In the genomic region with DNA sequence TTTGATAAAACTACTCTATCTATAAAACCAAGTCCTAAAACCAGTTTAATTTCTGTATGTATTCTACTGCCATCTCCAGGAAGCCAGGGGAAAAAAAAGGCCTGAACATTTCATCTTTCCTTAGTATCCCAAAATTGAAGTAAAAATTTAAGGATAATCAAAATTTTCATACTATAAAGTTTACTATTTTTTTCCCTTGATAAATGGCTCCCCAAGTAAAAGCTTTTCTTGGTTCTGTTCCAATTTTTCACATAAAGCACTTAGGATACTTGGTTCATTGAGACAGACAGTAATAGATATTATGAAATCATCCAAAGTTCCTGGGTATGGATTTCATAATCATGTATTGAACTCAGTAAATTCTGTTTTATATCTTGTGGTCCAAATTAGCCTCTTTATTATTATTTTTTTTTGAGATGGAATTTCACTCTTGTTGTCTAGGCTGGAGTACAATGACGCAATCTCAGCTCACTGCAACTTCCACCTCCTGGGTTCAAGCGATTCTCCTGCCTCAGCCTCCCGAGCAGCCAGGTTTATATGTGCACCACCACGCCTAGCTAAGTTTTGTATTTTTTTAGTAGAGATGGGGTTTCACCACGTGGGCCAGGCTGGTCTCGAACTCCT, we compare ENCODE assay signal across 9 cellular contexts. TPM values are rescaled to one million over a fixed set of nuclear protein-coding genes. Genes with fewer than 3 reads are reported as not detected.
DNase-seq lines count a peak whose midpoint lies in the region; ATAC-seq, FAIRE-seq and TF ChIP-seq lines count a peak whose summit lies in the region.
"Had no signal": no experiment of that assay in that cellular context is flagged by ENCODE, and none has a peak within 500 bp of the region (broad histone marks: within the 10 kb centered on the region; RNA-seq: fewer than 3 reads in every experiment).

No MANE protein-coding gene starts in this region.

- TF ChIP-seq POLR2A in transverse colon (IDR thresholded peaks at IDR 0.05): no peak
- no peak for TF ChIP-seq POLR2A in H54 (IDR thresholded peaks at IDR 0.05; ENCODE audit: low read depth, low read length)

- no peaks in the 10 kb centered on the region for H3K27me3 ChIP-seq in SK-N-SH (ENCODE audit: insufficient read depth)
- H3K27me3 ChIP-seq in hepatocyte: no peaks in the 10 kb centered on the region
- H3K27me3 ChIP-seq in transverse colon: no peaks in the 10 kb centered on the region

- POLR2A ChIA-PET in SK-N-SH (lab: Yijun Ruan, JAX): no interaction called here

- no peak overlapping the region for H3K4me3 ChIP-seq in SK-N-SH (ENCODE audit: low read depth in 2 of 2, low read length in 1 of 2)
- no peak overlapping the region for H3K4me3 ChIP-seq in hepatocyte
- H3K4me3 ChIP-seq in transverse colon: no peak overlapping the region

- TF ChIP-seq EP300 in SK-N-SH (IDR thresholded peaks at IDR 0.05; ENCODE audit: borderline replicate concordance in 1 of 2, low read depth in 1 of 2, low read length in 1 of 2) (no peak), transverse colon (IDR thresholded peaks at IDR 0.05; ENCODE audit: low read depth) (no peak)

- H3K27ac ChIP-seq in SK-N-SH (ENCODE audit: low read depth in 2 of 2, low read length in 1 of 2) (peak overlapping the region in 1 of 2 experiments; percentile 19; a peak in 1 of 4 replicates), hepatocyte (no peak overlapping the region), transverse colon (no peak overlapping the region)

- TF ChIP-seq CTCF in SK-N-SH (IDR thresholded peaks at IDR 0.05): peak; percentile 82
- TF ChIP-seq CTCF in hepatocyte (IDR thresholded peaks at IDR 0.05; ENCODE audit: poor library complexity): peak; percentile 87
- peak; percentile 40 to 57 (median 54) for TF ChIP-seq CTCF in transverse colon (IDR thresholded peaks at IDR 0.05)

- DNase-seq in NCI-H2171 treated with DMSO at 0.1 percent for 48 hours (lab: John Stamatoyannopoulos, UW): peak; percentile 41
- DNase-seq in NCI-H2171 (lab: John Stamatoyannopoulos, UW): no peak
- peak; percentile 10 for DNase-seq in SK-N-SH
- DNase-seq in hepatocyte (ENCODE audit: low spot score): peak; percentile 34
- DNase-seq in transverse colon: no peak
- DNase-seq in H54 (ENCODE audit: insufficient read length, low spot score): no peak
- DNase-seq in stimulated activated naive CD4-positive, alpha-beta T cell treated with Interleukin-2 at 50 U/mL for 16 hours (lab: John Stamatoyannopoulos, UW): no peak
- DNase-seq: DMS79 treated with DMSO at 0.1 percent for 48 hours had no signal

- in situ Hi-C loops in transverse colon (cut with MboI; ENCODE audit: low pct_ligation_motif_present in 1 of 4, low pct_unique_long_range_greater_than_20kb in 1 of 4, low sequenced_read_pairs in 3 of 4): loop anchor here in 1 of 4 donors (10.0 kb wide), 1 partner anchor 90 kb away; no protein-coding TSS in a partner anchor

- no peak for ATAC-seq in HG03135 (IDR thresholded peaks at IDR 0.05; ENCODE audit: unreplicated experiment)

- H3K9me2 ChIP-seq in SK-N-SH: no peaks in the 10 kb centered on the region
- H3K9me2 ChIP-seq in hepatocyte (replicated peaks; ENCODE audit: insufficient read depth): no peaks in the 10 kb centered on the region

- H3K4me2 ChIP-seq in SK-N-SH (no peak overlapping the region), hepatocyte (no peak overlapping the region)

- peak; percentile 68 for TF ChIP-seq RAD21 in SK-N-SH (IDR thresholded peaks at IDR 0.05; ENCODE audit: low read length)

- CTCF ChIA-PET in SK-N-SH (lab: Yijun Ruan, JAX): interaction anchor here (0.7 to 4.7 kb wide), 14 partner anchors 8 to 119 kb away, joined by 3 to 46 read pairs (median 3); no protein-coding TSS in a partner anchor

- intact Hi-C loops in transverse colon (cut with DNase I; ENCODE audit: low total_unique reads): no loop called here

- WGBS in SK-N-SH (ENCODE audit: low lambda C conversion rate): 87% methylated on average over 6 of the region's 6 CpGs
- 95% methylated on average over 6 of the region's 6 CpGs for WGBS in hepatocyte (ENCODE audit: low lambda C conversion rate, missing lambda C conversion rate)
- 86 to 88% methylated on average over 3 to 6 of the region's 6 CpGs for WGBS in transverse colon (ENCODE audit: low coverage in 1 of 2), 2 donors

- H3K9ac ChIP-seq in SK-N-SH: no peak overlapping the region

- no peaks in the 10 kb centered on the region for H4K20me1 ChIP-seq in SK-N-SH (ENCODE audit: insufficient read depth)
- no peaks in the 10 kb centered on the region for H4K20me1 ChIP-seq in hepatocyte (ENCODE audit: insufficient read depth, poor library complexity, severe bottlenecking)

- H3K4me1 ChIP-seq in SK-N-SH (ENCODE audit: control insufficient read depth in 1 of 2, insufficient read depth in 2 of 2, low read depth in 1 of 2, low read length in 1 of 2): peaks cover 5 to 6% of the 10 kb centered on the region in 2 experiments; a peak in 3 of 4 replicates
- peaks cover 7% of the 10 kb centered on the region for H3K4me1 ChIP-seq in hepatocyte (ENCODE audit: insufficient read depth)
- peaks cover 0 to 28% (median 9%) of the 10 kb centered on the region in 4 donors for H3K4me1 ChIP-seq in transverse colon

- no peak overlapping the region for H2AFZ ChIP-seq in SK-N-SH (ENCODE audit: low read depth)
- no peak overlapping the region for H2AFZ ChIP-seq in hepatocyte

- H3K36me3 ChIP-seq in SK-N-SH (replicated peaks in 1 of 2; ENCODE audit: control insufficient read depth in 1 of 2, insufficient read depth in 2 of 2, low read length in 1 of 2): peaks cover 24 to 31% of the 10 kb centered on the region in 2 experiments
- H3K36me3 ChIP-seq in hepatocyte (replicated peaks; ENCODE audit: insufficient read depth, low read depth): no peaks in the 10 kb centered on the region
- peaks cover 0 to 24% (median 7%) of the 10 kb centered on the region in 4 donors for H3K36me3 ChIP-seq in transverse colon

- no peak for FAIRE-seq in H54 (lab: Jason Lieb, UNC)

- H3F3A ChIP-seq in SK-N-SH (replicated peaks; ENCODE audit: insufficient read depth): peaks cover 31% of the 10 kb centered on the region

- H3K79me2 ChIP-seq in SK-N-SH (ENCODE audit: insufficient read depth) (peaks cover 28% of the 10 kb centered on the region), hepatocyte (no peaks in the 10 kb centered on the region)

- H3K9me3 ChIP-seq in SK-N-SH (no peaks in the 10 kb centered on the region), hepatocyte (ENCODE audit: low read depth) (no peaks in the 10 kb centered on the region), transverse colon (no peaks in the 10 kb centered on the region)

TF ChIP-seq in SK-N-SH, 30 proteins besides CTCF, POLR2A, EP300 and RAD21:
- TF ChIP-seq MEF2A (IDR thresholded peaks at IDR 0.05; ENCODE audit: borderline replicate concordance, low read depth) (no peak), POLR2AphosphoS5 (IDR thresholded peaks at IDR 0.05; ENCODE audit: low read depth, low read length) (no peak), EZH2phosphoT487 (IDR thresholded peaks at IDR 0.05; ENCODE audit: borderline replicate concordance, low read depth) (no peak), SMC3 (IDR thresholded peaks at IDR 0.05; ENCODE audit: low read depth, low read length) (peak; percentile 44), RXRA (IDR thresholded peaks at IDR 0.05; ENCODE audit: borderline replicate concordance, low read depth) (no peak), SIN3A (IDR thresholded peaks at IDR 0.05; ENCODE audit: borderline replicate concordance, low read depth, low read length) (no peak), TCF12 (IDR thresholded peaks at IDR 0.05) (no peak), MXI1 (IDR thresholded peaks at IDR 0.05; ENCODE audit: low read depth, low read length) (no peak)

RNA-seq across cellular contexts. Expression of gene ICE2, which starts 34.5 kb away (rescaled TPM):
- polyA plus RNA-seq in SK-N-SH (2012; rRNA removed) (18.0 and 19.0 TPM in 2 replicates), hepatocyte (15.8 and 16.5 TPM in 2 replicates)
- 18.4 and 20.3 TPM in 2 replicates for polyA plus RNA-seq in SK-N-SH (2012; cell fraction: cytosol; rRNA removed)
- polyA plus RNA-seq in SK-N-SH (2012; cell fraction: nucleus; rRNA removed): 13.9 and 36.6 TPM in 2 replicates
- total RNA-seq in hepatocyte (35.4 and 56.3 TPM in 2 replicates), transverse colon (10 to 100 TPM; 14.6 to 83.4 (median 26.5) TPM)

RNA-seq across cellular contexts. Expression of gene ANXA2, which starts 46.6 kb away (rescaled TPM):
- polyA plus RNA-seq in SK-N-SH (2012; rRNA removed): 4,669 and 5,711 TPM in 2 replicates
- 5,477 and 5,705 TPM in 2 replicates for polyA plus RNA-seq in SK-N-SH (2012; cell fraction: cytosol; rRNA removed)
- 2,958 and 4,347 TPM in 2 replicates for polyA plus RNA-seq in SK-N-SH (2012; cell fraction: nucleus; rRNA removed)
- total RNA-seq in hepatocyte: 1,102 and 1,220 TPM in 2 replicates
- polyA plus RNA-seq in hepatocyte: 1,699 and 1,702 TPM in 2 replicates
- total RNA-seq in transverse colon: 100 to 1,000 TPM; 487 to 718 (median 620) TPM

Comparison
In these comparisons a context has a peak if more than half of its experiments do, and no peak if none do; other contexts are left out.
1. DNase-seq: peak in NCI-H2171 treated with DMSO at 0.1 percent for 48 hours (single experiment), SK-N-SH (single experiment) and hepatocyte (single experiment); none in NCI-H2171 (single experiment), transverse colon (single experiment), H54 (single experiment) and stimulated activated naive CD4-positive, alpha-beta T cell treated with Interleukin-2 at 50 U/mL for 16 hours (single experiment).
2. Peak in every context shown above with its lines, with median percentiles within 50 percentile points of each other: CTCF ChIP-seq.